ENCODE assay signal across 8 cellular contexts in genomic region chr9:130579738-130580463, GRCh38. TPM values are rescaled to one million over a fixed set of nuclear protein-coding genes. Genes with fewer than 3 reads are reported as not detected.
A peak's percentile ranks its signal among the peaks of the same experiment; 100 is the strongest.
DNase-seq lines count a peak whose midpoint lies in the region; ATAC-seq, FAIRE-seq and TF ChIP-seq lines count a peak whose summit lies in the region.

No MANE protein-coding gene starts in this region.

- H3K36me3 ChIP-seq in gastroesophageal sphincter (peaks cover 0 to 22% of the 10 kb centered on the region in 2 donors), parathyroid adenoma (ENCODE audit: control insufficient read depth, insufficient read depth, low read length) (no peaks in the 10 kb centered on the region)

- no peaks in the 10 kb centered on the region for H3K9me3 Mint-ChIP-seq in T-helper 2 cell treated with Interferon-gamma antibody and Interleukin-4, amounts not matched to agents 5 μg/mL and 100 μg/mL, for 36 hours

- peak overlapping the region; percentile 68 for H2AFZ ChIP-seq in parathyroid adenoma

- H3K4me3 Mint-ChIP-seq in T-helper 2 cell treated with Interferon-gamma antibody and Interleukin-4, amounts not matched to agents 5 μg/mL and 100 μg/mL, for 36 hours: peak overlapping the region; percentile 89

- H3K36me3 Mint-ChIP-seq in T-helper 2 cell treated with Interferon-gamma antibody and Interleukin-4, amounts not matched to agents 5 μg/mL and 100 μg/mL, for 36 hours (ENCODE audit: low read depth): peaks cover 9% of the 10 kb centered on the region

- peak overlapping the region; percentile 77 for H3K4me2 ChIP-seq in parathyroid adenoma (ENCODE audit: low read length)

- TF ChIP-seq CTCF in gastroesophageal sphincter (IDR thresholded peaks at IDR 0.05) (no peak), parathyroid adenoma (IDR thresholded peaks at IDR 0.05) (no peak)

- no peak for TF ChIP-seq EP300 in gastroesophageal sphincter (IDR thresholded peaks at IDR 0.05)

- H3K9me3 ChIP-seq in gastroesophageal sphincter (no peaks in the 10 kb centered on the region), parathyroid adenoma (ENCODE audit: control insufficient read depth, low read length) (no peaks in the 10 kb centered on the region)

- no peak for FAIRE-seq in H54 (lab: Jason Lieb, UNC)

- H3K4me3 ChIP-seq in gastroesophageal sphincter (peak overlapping the region; percentile 73 to 99), parathyroid adenoma (ENCODE audit: low read depth, low read length) (peak overlapping the region; percentile 85)

- DNase-seq in T-helper 2 cell treated with Interferon-gamma antibody and Interleukin-4, amounts not matched to agents 5 μg/mL and 100 μg/mL, for 36 hours (ENCODE audit: low spot score): no peak
- DNase-seq in NCI-H345 treated with DMSO at 0.1 percent for 48 hours (lab: John Stamatoyannopoulos, UW; ENCODE audit: unreplicated experiment): no peak
- DNase-seq in MV-4-11 (lab: John Stamatoyannopoulos, UW): no peak
- no peak for DNase-seq in H54 (ENCODE audit: insufficient read length, low spot score)

- peak; percentile 21 for ATAC-seq in GM18861 (IDR thresholded peaks at IDR 0.05; ENCODE audit: unreplicated experiment)
- peak; percentile 31 for ATAC-seq in HG02870 (IDR thresholded peaks at IDR 0.05; ENCODE audit: unreplicated experiment)
- ATAC-seq in gastroesophageal sphincter: peak; percentile 38

- H3K9ac ChIP-seq in parathyroid adenoma: peak overlapping the region; percentile 57

- H3K4me1 Mint-ChIP-seq in T-helper 2 cell treated with Interferon-gamma antibody and Interleukin-4, amounts not matched to agents 5 μg/mL and 100 μg/mL, for 36 hours (ENCODE audit: low read depth): peaks cover 24% of the 10 kb centered on the region

- WGBS in gastroesophageal sphincter (ENCODE audit: low coverage in 1 of 2), 2 donors: 2 to 8% methylated on average over 2 to 10 of the region's 40 CpGs

- H3K27ac ChIP-seq in gastroesophageal sphincter: peak overlapping the region; percentile 63 to 95 (median 91)
- peak overlapping the region; percentile 29 for H3K27ac ChIP-seq in parathyroid adenoma

- peaks cover 19% of the 10 kb centered on the region for H3K79me2 ChIP-seq in parathyroid adenoma

- TF ChIP-seq POLR2A in gastroesophageal sphincter (IDR thresholded peaks at IDR 0.05): no peak
- no peak for TF ChIP-seq POLR2A in H54 (IDR thresholded peaks at IDR 0.05; ENCODE audit: low read depth, low read length)

- H3K4me1 ChIP-seq in gastroesophageal sphincter (peaks cover 4 to 45% (median 6%) of the 10 kb centered on the region in 3 donors), parathyroid adenoma (peaks cover 4% of the 10 kb centered on the region)

- H3K27me3 ChIP-seq in gastroesophageal sphincter: no peaks in the 10 kb centered on the region
- H3K27me3 ChIP-seq in parathyroid adenoma (ENCODE audit: control insufficient read depth, insufficient read depth, low read length): no peaks in the 10 kb centered on the region

- peak overlapping the region; percentile 76 for H3K27ac Mint-ChIP-seq in T-helper 2 cell treated with Interferon-gamma antibody and Interleukin-4, amounts not matched to agents 5 μg/mL and 100 μg/mL, for 36 hours

- H3K27me3 Mint-ChIP-seq in T-helper 2 cell treated with Interferon-gamma antibody and Interleukin-4, amounts not matched to agents 5 μg/mL and 100 μg/mL, for 36 hours (ENCODE audit: low read depth): no peaks in the 10 kb centered on the region

RNA-seq across cellular contexts. Expression of gene FUBP3, which starts 0.5 kb away (rescaled TPM):
- total RNA-seq in gastroesophageal sphincter: 10 to 100 TPM; 47.6 to 62.0 (median 52.4) TPM
